ENCODE assay signal across 8 cellular contexts in the genomic region with DNA sequence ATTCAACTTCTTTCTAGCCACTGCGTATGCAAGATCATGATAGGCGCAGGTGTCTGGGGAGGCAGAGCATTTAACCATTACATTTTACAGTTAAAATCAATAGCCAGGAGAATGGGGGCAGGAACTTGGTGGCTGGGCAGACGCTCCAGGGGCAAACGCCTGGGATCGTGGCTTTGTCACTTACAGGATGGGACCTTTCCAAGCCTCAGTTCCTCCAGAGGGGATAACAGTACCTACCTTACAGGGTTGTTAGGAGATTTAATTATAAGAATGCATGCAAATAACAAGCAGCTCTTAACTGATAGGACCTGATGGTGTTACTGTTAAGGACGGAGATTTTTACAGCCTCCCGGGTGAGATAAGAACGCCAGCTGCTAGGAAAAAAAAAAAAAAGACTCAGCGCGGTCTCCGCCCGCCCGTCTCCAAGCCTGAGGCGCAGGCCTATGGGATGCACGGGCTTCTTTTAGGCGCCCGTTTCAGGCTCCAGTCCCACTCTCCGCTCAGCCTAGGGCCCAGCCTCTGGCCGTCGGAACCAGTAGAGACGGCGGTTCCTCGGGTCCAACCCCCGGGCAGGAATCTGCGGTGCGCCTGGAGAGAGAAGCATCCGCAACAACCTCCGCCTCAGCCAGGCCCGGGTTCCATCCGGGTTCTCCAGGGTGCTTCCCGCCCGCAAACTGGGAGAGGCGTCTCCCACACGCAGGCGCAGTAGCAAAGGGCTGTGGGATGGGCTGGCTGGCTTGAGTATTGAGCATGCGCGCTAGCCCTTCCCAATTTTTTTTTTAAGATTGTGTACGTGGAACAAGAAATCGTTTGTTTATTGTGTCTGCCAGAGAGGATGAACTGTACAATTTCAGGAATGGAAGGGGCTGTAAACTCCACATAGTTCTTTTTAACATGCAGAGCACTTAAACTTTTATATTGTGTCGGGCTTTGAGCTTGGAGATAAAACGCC. TPM values are rescaled to one million over a fixed set of nuclear protein-coding genes. Genes with fewer than 3 reads are reported as not detected.
A peak's percentile ranks its signal among the peaks of the same experiment; 100 is the strongest.
DNase-seq lines count a peak whose midpoint lies in the region; TF ChIP-seq lines count a peak whose summit lies in the region.

A gene (minus strand): TSS at position 653 of the 952 bp plus-strand sequence. CDS start 4,564 bp downstream, outside the sequence.

- no peaks in the 10 kb centered on the region for H3K36me3 ChIP-seq in ES-I3 (ENCODE audit: insufficient read depth, low read length)
- H3K36me3 ChIP-seq in Loucy (ENCODE audit: insufficient read depth, low read length), result peaks cover 11% of the 10 kb centered on the region; the same call in 1 of the 2 replicates

- TF ChIP-seq CTCF in H9 (conservative IDR thresholded peaks at IDR 0.05) (no peak), Loucy (conservative IDR thresholded peaks at IDR 0.05; ENCODE audit: low read length) (no peak), RWPE1 (conservative IDR thresholded peaks at IDR 0.05; ENCODE audit: low read depth) (no peak), fibroblast of the aortic adventitia (IDR thresholded peaks at IDR 0.05; ENCODE audit: insufficient read depth, low read length) (no peak), nephron progenitor cell (IDR thresholded peaks at IDR 0.05) (no peak)

- H3K79me2 ChIP-seq in H9 (ENCODE audit: insufficient read depth, low read length), result no peaks in the 10 kb centered on the region
- peaks cover 14% of the 10 kb centered on the region for H3K79me2 ChIP-seq in Loucy (ENCODE audit: insufficient read depth, low read length)

- WGBS in H9 (ENCODE audit: extremely low coverage, insufficient read length, low lambda C conversion rate), result no CpG with 5 or more reads among the region's 41 CpGs

- H2BK12ac ChIP-seq in H9 (ENCODE audit: insufficient read length, low read depth, low read length), result peak within 1 kb of the TSS; percentile 4

- H2BK5ac ChIP-seq in H9 (ENCODE audit: insufficient read length, low read length), result peak within 1 kb of the TSS; percentile 56

- no peaks in the 10 kb centered on the region for H3K9me2 ChIP-seq in Loucy (replicated peaks; ENCODE audit: low read depth, low read length)

- H4K91ac ChIP-seq in H9 (ENCODE audit: insufficient read length, low read depth, low read length), result no peak within 1 kb of the TSS

- peaks cover 2 to 22% (median 21%) of the 10 kb centered on the region in 3 experiments; a peak in 6 of 7 replicates for H3K36me3 Mint-ChIP-seq in H9 (ENCODE audit: insufficient read depth in 1 of 3, low read depth in 3 of 3)
- peaks cover 45% of the 10 kb centered on the region for H3K36me3 Mint-ChIP-seq in nephron progenitor cell (ENCODE audit: low read depth)
- H3K36me3 Mint-ChIP-seq in stimulated activated naive CD8-positive, alpha-beta T cell treated with anti-CD3 and anti-CD28 coated beads, Interleukin-15, Interleukin-2, amounts not matched to agents 100 ng/mL and 50 ng/mL, for 24 hours (ENCODE audit: low read depth), result peaks cover 18% of the 10 kb centered on the region

- H3K4me2 ChIP-seq in H9 (ENCODE audit: insufficient read depth, insufficient read length, low read length) (peak within 1 kb of the TSS; percentile 93), Loucy (ENCODE audit: low read depth, low read length, poor library complexity, severe bottlenecking) (peak within 1 kb of the TSS; percentile 81)

- DNase-seq in H9, result peak; percentile 95
- peak; percentile 100 for DNase-seq in RWPE1 (ENCODE audit: low spot score)
- peak; percentile 50 for DNase-seq in activated effector memory CD4-positive, alpha-beta T cell treated with Interleukin-2 at 50 U/mL for 16 hours
- DNase-seq in fibroblast of the aortic adventitia (ENCODE audit: low read depth), result peak; percentile 95
- DNase-seq in nephron progenitor cell, result peak; percentile 91

- peak within 1 kb of the TSS; percentile 86 to 92 for H3K4me3 Mint-ChIP-seq in H9
- peak within 1 kb of the TSS; percentile 93 for H3K4me3 Mint-ChIP-seq in nephron progenitor cell
- H3K4me3 Mint-ChIP-seq in stimulated activated naive CD8-positive, alpha-beta T cell treated with anti-CD3 and anti-CD28 coated beads, Interleukin-15, Interleukin-2, amounts not matched to agents 100 ng/mL and 50 ng/mL, for 24 hours, result peak within 1 kb of the TSS; percentile 90

- no peak within 1 kb of the TSS for H4K8ac ChIP-seq in H9 (replicated peaks; ENCODE audit: insufficient read length, low read depth, low read length)

- CTCF ChIA-PET in RWPE1 (lab: Yijun Ruan, JAX), result interaction anchor here (0.5 to 2.2 kb wide), 3 partner anchors 9 to 378 kb away, joined by 4 to 10 read pairs (median 5); no protein-coding TSS in a partner anchor

- peak within 1 kb of the TSS; percentile 66 for H2AFZ ChIP-seq in H9 (ENCODE audit: low read length)
- H2AFZ ChIP-seq in Loucy (ENCODE audit: low read length), result peak within 1 kb of the TSS; percentile 89

- H3T11ph ChIP-seq in H9 (ENCODE audit: low read length), result no peak within 1 kb of the TSS

- peak within 1 kb of the TSS; percentile 98 for H3K14ac ChIP-seq in H9 (ENCODE audit: insufficient read depth, low read length)

- peak within 1 kb of the TSS; percentile 8 for H3K56ac ChIP-seq in H9 (ENCODE audit: insufficient read length, low read depth, low read length)

- H3K23me2 ChIP-seq in H9 (ENCODE audit: insufficient read length, low read depth, low read length, poor library complexity, severe bottlenecking), result peaks cover 4% of the 10 kb centered on the region

- no peaks in the 10 kb centered on the region for H3F3A ChIP-seq in Loucy (ENCODE audit: low read depth)

- H3K4ac ChIP-seq in H9 (ENCODE audit: low read depth, low read length), result no peak within 1 kb of the TSS; the same call in 1 of the 2 replicates

- H3K27ac ChIP-seq in H9 (ENCODE audit: insufficient read length, low read depth, low read length) (peak within 1 kb of the TSS; percentile 5), RWPE1 (peak within 1 kb of the TSS; percentile 76)

- H4K5ac ChIP-seq in H9 (ENCODE audit: insufficient read length, low read depth, low read length), result no peak within 1 kb of the TSS

- H3K9me3 ChIP-seq in ES-I3 (ENCODE audit: control insufficient read depth, insufficient read depth, low read length), result no peaks in the 10 kb centered on the region
- no peaks in the 10 kb centered on the region for H3K9me3 ChIP-seq in H9 (ENCODE audit: control insufficient read depth, low read depth, low read length)
- no peaks in the 10 kb centered on the region for H3K9me3 ChIP-seq in Loucy (ENCODE audit: insufficient read depth, low read depth, low read length)

- no peak within 1 kb of the TSS for H2BK20ac ChIP-seq in H9 (ENCODE audit: low read depth, low read length, poor library complexity, severe bottlenecking)

- peak within 1 kb of the TSS; percentile 92 for H3K9ac ChIP-seq in ES-I3 (ENCODE audit: low read depth, low read length)
- peak within 1 kb of the TSS; percentile 99 for H3K9ac ChIP-seq in H9 (ENCODE audit: extremely low read depth, insufficient read length, low read length)
- H3K9ac ChIP-seq in Loucy (ENCODE audit: low read depth, low read length, poor library complexity, severe bottlenecking), result peak within 1 kb of the TSS; percentile 96

- no peaks in the 10 kb centered on the region for H3K79me1 ChIP-seq in H9 (ENCODE audit: insufficient read depth, low read depth, low read length, poor library complexity, severe bottlenecking)

- H3K27me3 Mint-ChIP-seq in H9 (ENCODE audit: low read depth) (no peaks in the 10 kb centered on the region), nephron progenitor cell (ENCODE audit: low read depth, poor library complexity) (no peaks in the 10 kb centered on the region)
- no peaks in the 10 kb centered on the region for H3K27me3 Mint-ChIP-seq in stimulated activated naive CD8-positive, alpha-beta T cell treated with anti-CD3 and anti-CD28 coated beads, Interleukin-15, Interleukin-2, amounts not matched to agents 100 ng/mL and 50 ng/mL, for 24 hours

- peak within 1 kb of the TSS; percentile 95 for H3K4me3 ChIP-seq in Loucy (ENCODE audit: low read length, poor library complexity, severe bottlenecking)
- peak within 1 kb of the TSS; percentile 91 for H3K4me3 ChIP-seq in fibroblast of the aortic adventitia (ENCODE audit: low read depth, low read length)

- H3K27me3 ChIP-seq in H9 (ENCODE audit: insufficient read depth, low read length) (no peaks in the 10 kb centered on the region), Loucy (ENCODE audit: insufficient read depth, low read length, poor library complexity, severe bottlenecking) (no peaks in the 10 kb centered on the region)

- H2BK15ac ChIP-seq in H9 (ENCODE audit: low read depth, low read length), result no peak within 1 kb of the TSS

- H3K4me1 ChIP-seq in ES-I3 (ENCODE audit: insufficient read depth, low read length) (peaks cover 12% of the 10 kb centered on the region; the same call in 1 of the 2 replicates), H9 (ENCODE audit: insufficient read depth, low read length) (no peaks in the 10 kb centered on the region), Loucy (ENCODE audit: insufficient read depth, low read length, poor library complexity, severe bottlenecking) (peaks cover 9% of the 10 kb centered on the region)

- H3K9me3 Mint-ChIP-seq in H9 (no peaks in the 10 kb centered on the region), nephron progenitor cell (no peaks in the 10 kb centered on the region)
- H3K9me3 Mint-ChIP-seq in stimulated activated naive CD8-positive, alpha-beta T cell treated with anti-CD3 and anti-CD28 coated beads, Interleukin-15, Interleukin-2, amounts not matched to agents 100 ng/mL and 50 ng/mL, for 24 hours, result no peaks in the 10 kb centered on the region

- POLR2A ChIA-PET in RWPE1 (lab: Yijun Ruan, JAX; ENCODE audit: low non-redundant PET), result interaction anchor here (0.6 to 1.0 kb wide), 4 partner anchors 14 to 173 kb away, joined by 3 to 5 read pairs (median 4); no protein-coding TSS in a partner anchor

- no peak within 1 kb of the TSS for H2AK5ac ChIP-seq in H9 (ENCODE audit: insufficient read length, low read length)

- H3K27ac Mint-ChIP-seq in H9 (peak within 1 kb of the TSS; percentile 75 to 99 (median 98); a peak in 6 of 7 replicates), nephron progenitor cell (peak within 1 kb of the TSS; percentile 92)
- H3K27ac Mint-ChIP-seq in stimulated activated naive CD8-positive, alpha-beta T cell treated with anti-CD3 and anti-CD28 coated beads, Interleukin-15, Interleukin-2, amounts not matched to agents 100 ng/mL and 50 ng/mL, for 24 hours, result peak within 1 kb of the TSS; percentile 87

- H4K20me1 ChIP-seq in H9 (ENCODE audit: control insufficient read depth, insufficient read depth, insufficient read length) (no peaks in the 10 kb centered on the region), Loucy (ENCODE audit: insufficient read depth, low read length, poor library complexity, severe bottlenecking) (no peaks in the 10 kb centered on the region)

- H3K18ac ChIP-seq in H9 (ENCODE audit: insufficient read length, low read depth, low read length), result peak within 1 kb of the TSS; percentile 94

- no peak within 1 kb of the TSS for H2BK120ac ChIP-seq in H9 (ENCODE audit: low read depth, low read length, poor library complexity, severe bottlenecking)

- no peak within 1 kb of the TSS for H3K23ac ChIP-seq in H9 (ENCODE audit: insufficient read length, low read depth, low read length)

- H3K4me1 Mint-ChIP-seq in H9 (peaks cover 17 to 21% of the 10 kb centered on the region in 2 experiments), nephron progenitor cell (peaks cover 41% of the 10 kb centered on the region)
- peaks cover 15% of the 10 kb centered on the region for H3K4me1 Mint-ChIP-seq in stimulated activated naive CD8-positive, alpha-beta T cell treated with anti-CD3 and anti-CD28 coated beads, Interleukin-15, Interleukin-2, amounts not matched to agents 100 ng/mL and 50 ng/mL, for 24 hours (ENCODE audit: low read depth)

RNA-seq across cellular contexts. Expression of the gene that starts here (rescaled TPM):
- total RNA-seq in H9 (2021) (3.9 and 4.3 TPM in 2 replicates), fibroblast of the aortic adventitia (ENCODE audit: low replicate concordance) (5.5 and 6.7 TPM in 2 replicates)

Comparison
In these comparisons a context has a peak if more than half of its experiments do, and no peak if none do; other contexts are left out.
1. Peak in every context shown above with its lines: DNase-seq, H3K4me3 ChIP-seq and H3K27ac ChIP-seq.
2. DNase-seq: peak in every context shown above with its lines; median percentile 100 in RWPE1; 95 in H9; 95 in fibroblast of the aortic adventitia; 91 in nephron progenitor cell; 50 in activated effector memory CD4-positive, alpha-beta T cell treated with Interleukin-2 at 50 U/mL for 16 hours.